8 cellular contexts compared by ENCODE assay signal in the genomic region with DNA sequence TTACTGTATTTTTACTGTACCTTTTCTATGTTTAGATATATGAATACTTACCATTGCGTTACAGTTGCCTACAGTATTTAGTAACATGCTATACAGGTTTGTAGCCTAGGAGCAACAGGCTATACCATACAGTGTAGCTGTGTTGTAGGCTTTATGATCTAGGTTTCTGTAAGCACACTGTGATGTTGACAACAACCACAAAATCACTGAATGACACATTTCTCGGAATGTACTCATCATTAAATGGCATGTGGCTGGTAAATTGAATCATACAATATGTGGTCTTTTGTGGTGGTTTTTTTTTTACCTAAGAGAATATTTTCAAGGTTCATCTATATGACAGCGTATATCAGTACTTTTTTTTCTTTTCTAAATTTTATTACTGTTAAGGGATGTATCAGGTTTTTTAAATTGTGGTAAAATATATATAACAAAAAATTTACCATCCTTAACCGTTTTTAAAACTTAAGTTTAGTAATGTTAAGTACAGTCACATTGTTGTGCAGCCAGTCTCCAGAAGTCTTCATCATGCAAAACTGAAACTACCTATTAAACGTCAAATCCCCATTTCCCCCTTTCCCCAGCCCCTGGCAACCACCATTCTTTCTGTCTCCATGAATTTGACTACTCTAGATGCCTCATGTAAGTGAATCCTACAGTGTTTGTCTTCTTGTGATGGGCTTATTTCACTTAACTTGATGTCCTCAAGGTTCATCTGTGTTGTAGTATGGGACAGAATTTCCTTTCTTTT. TPM values are rescaled to one million over a fixed set of nuclear protein-coding genes. Genes with fewer than 3 reads are reported as not detected.
DNase-seq lines count a peak whose midpoint lies in the region; ATAC-seq and TF ChIP-seq lines count a peak whose summit lies in the region.

No MANE protein-coding gene starts in this region.

- H3K4me3 ChIP-seq in GM23248 = no peak overlapping the region
- no peak overlapping the region for H3K4me3 ChIP-seq in GM23338

- no peak overlapping the region for H3K4me2 ChIP-seq in GM23248 (ENCODE audit: unreplicated experiment)
- H3K4me2 ChIP-seq in GM23338 = no peak overlapping the region

- H3K4me1 ChIP-seq in GM23248 (ENCODE audit: insufficient read depth) (peaks cover 9% of the 10 kb centered on the region), GM23338 (ENCODE audit: insufficient read depth) (no peaks in the 10 kb centered on the region)

- H3K4me1 Mint-ChIP-seq in T-cell (peaks cover 8 to 20% (median 14%) of the 10 kb centered on the region in 3 donors), GM23338 (no peaks in the 10 kb centered on the region)

- DNase-seq in GM04503 (ENCODE audit: low read depth) = peak; percentile 23
- DNase-seq in GM23248 = peak; percentile 74
- no peak for DNase-seq in T-cell
- DNase-seq in glomerular visceral epithelial cell (ENCODE audit: extremely low spot score) = peak; percentile 64
- DNase-seq in KBM-7 = no peak
- no peak for DNase-seq in NCI-H345 treated with DMSO at 0.1 percent for 48 hours (lab: John Stamatoyannopoulos, UW; ENCODE audit: unreplicated experiment)
- no peak for DNase-seq in GM23338 (ENCODE audit: low spot score)
- no peak for DNase-seq in NK-92 treated with Interleukin-12 subunit alpha and Interleukin-12 subunit beta, amount 100 ng/mL, for 24 hours (lab: John Stamatoyannopoulos, UW)

- H3K9ac ChIP-seq in GM23248 = no peak overlapping the region

- H3K9me2 ChIP-seq in GM23248 (ENCODE audit: insufficient read depth) = no peaks in the 10 kb centered on the region
- no peaks in the 10 kb centered on the region for H3K9me2 ChIP-seq in GM23338 (ENCODE audit: insufficient read depth)

- H3K36me3 ChIP-seq in GM23248 (ENCODE audit: low read depth) (peaks cover 21% of the 10 kb centered on the region), GM23338 (ENCODE audit: insufficient read depth) (no peaks in the 10 kb centered on the region; the same call in 1 of the 2 replicates)

- H3K27me3 ChIP-seq in GM23248 (replicated peaks; ENCODE audit: insufficient read depth) (no peaks in the 10 kb centered on the region), GM23338 (ENCODE audit: insufficient read depth) (no peaks in the 10 kb centered on the region)

- no peak overlapping the region for H3K4me3 Mint-ChIP-seq in T-cell
- no peak overlapping the region for H3K4me3 Mint-ChIP-seq in GM23338

- peak in 1 of 4 experiments; percentile 58 for ATAC-seq in T-cell (replicated peaks in 1 of 4)
- no peak for ATAC-seq in GM23338

- 70 to 71% methylated on average over 5 of the region's 5 CpGs for WGBS in GM23248 (ENCODE audit: low coverage in 1 of 2, low lambda C conversion rate in 2 of 2, missing lambda C conversion rate in 2 of 2), 2 experiments

- H3F3A ChIP-seq in GM23248 (ENCODE audit: insufficient read depth) = peaks cover 16% of the 10 kb centered on the region
- H3F3A ChIP-seq in GM23338 (replicated peaks; ENCODE audit: low read depth) = no peaks in the 10 kb centered on the region

- in situ Hi-C loops in GM23248 (cut with MboI) (no loop called here), KBM-7 (cut with MboI; ENCODE audit: low pct_unique_long_range_greater_than_20kb, low sequenced_read_pairs) (no loop called here)

- no peaks in the 10 kb centered on the region for H3K9me3 Mint-ChIP-seq in T-cell
- H3K9me3 Mint-ChIP-seq in GM23338 = no peaks in the 10 kb centered on the region

- peak overlapping the region; percentile 54 for H3K27ac ChIP-seq in GM23248
- H3K27ac ChIP-seq in GM23338 (ENCODE audit: low read depth) = no peak overlapping the region

- CTCF ChIA-PET in T-cell (lab: Charles Lee) = no interaction called here

- no peaks in the 10 kb centered on the region for H3K27me3 Mint-ChIP-seq in T-cell
- no peaks in the 10 kb centered on the region for H3K27me3 Mint-ChIP-seq in GM23338 (ENCODE audit: insufficient read depth, low read depth, poor library complexity)

- H3K79me2 ChIP-seq in GM23248 (ENCODE audit: insufficient read depth) (peaks cover 88% of the 10 kb centered on the region), GM23338 (replicated peaks; ENCODE audit: insufficient read depth) (peaks cover 41% of the 10 kb centered on the region)

- H4K20me1 ChIP-seq in GM23248 (ENCODE audit: insufficient read depth) (0 out of 2 replicates have a peak, but pooled peaks cover 3% of the 10 kb centered on the region), GM23338 (replicated peaks; ENCODE audit: insufficient read depth) (peaks cover 10% of the 10 kb centered on the region)

- POLR2A ChIA-PET in T-cell (lab: Charles Lee) = no interaction called here

- no peaks in the 10 kb centered on the region for H3K9me3 ChIP-seq in GM23248 (ENCODE audit: low read depth)

- H2AFZ ChIP-seq in GM23248 = no peak overlapping the region
- no peak overlapping the region for H2AFZ ChIP-seq in GM23338

- TF ChIP-seq CTCF in GM23338 (conservative IDR thresholded peaks at IDR 0.05; ENCODE audit: low read depth in 2 of 2) = no peak

- H3K36me3 Mint-ChIP-seq in T-cell = peaks cover 37% of the 10 kb centered on the region
- peaks cover 36% of the 10 kb centered on the region; the same call in 2 of the 3 replicates for H3K36me3 Mint-ChIP-seq in GM23338 (ENCODE audit: low read depth)

- H3K27ac Mint-ChIP-seq in T-cell (peak overlapping the region; percentile 20 to 60), GM23338 (no peak overlapping the region)

TF ChIP-seq in GM23338, 12 proteins besides CTCF, POLR2A, EP300 and RAD21 (continues in another document):
- TF ChIP-seq STAT1 (IDR thresholded peaks at IDR 0.05; ENCODE audit: unreplicated experiment) (no peak), JUNB (IDR thresholded peaks at IDR 0.05; ENCODE audit: unreplicated experiment) (no peak), CREB1 (CRISPR knock-in tag; IDR thresholded peaks at IDR 0.05; ENCODE audit: low read depth) (no peak), POLR2AphosphoS5 (IDR thresholded peaks at IDR 0.05; ENCODE audit: low read depth) (no peak), EZH2phosphoT487 (IDR thresholded peaks at IDR 0.05; ENCODE audit: unreplicated experiment) (no peak), EZH2 (IDR thresholded peaks at IDR 0.05; ENCODE audit: low read depth, unreplicated experiment) (no peak), ZNF114 (CRISPR knock-in tag; IDR thresholded peaks at IDR 0.05) (no peak), ZNF331 (CRISPR knock-in tag; IDR thresholded peaks at IDR 0.05; ENCODE audit: low read depth) (no peak)
- TF ChIP-seq, protein P1, sequence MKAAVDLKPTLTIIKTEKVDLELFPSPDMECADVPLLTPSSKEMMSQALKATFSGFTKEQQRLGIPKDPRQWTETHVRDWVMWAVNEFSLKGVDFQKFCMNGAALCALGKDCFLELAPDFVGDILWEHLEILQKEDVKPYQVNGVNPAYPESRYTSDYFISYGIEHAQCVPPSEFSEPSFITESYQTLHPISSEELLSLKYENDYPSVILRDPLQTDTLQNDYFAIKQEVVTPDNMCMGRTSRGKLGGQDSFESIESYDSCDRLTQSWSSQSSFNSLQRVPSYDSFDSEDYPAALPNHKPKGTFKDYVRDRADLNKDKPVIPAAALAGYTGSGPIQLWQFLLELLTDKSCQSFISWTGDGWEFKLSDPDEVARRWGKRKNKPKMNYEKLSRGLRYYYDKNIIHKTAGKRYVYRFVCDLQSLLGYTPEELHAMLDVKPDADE (IDR thresholded peaks at IDR 0.05) = no peak

RNA-seq across cellular contexts. Expression of gene BTAF1, which starts 21.5 kb away (rescaled TPM):
- total RNA-seq in GM23248 (2014; rRNA removed; shearing (Covaris generic)) = 29.2 and 38.4 TPM in 2 replicates
- polyA plus RNA-seq in GM23248 (2016; fragmentation: Nextera tagmentation; extraction: Ambion mirVana) (14.6 and 17.0 TPM in 2 replicates), GM23338 (2016; fragmentation: Nextera tagmentation; extraction: Ambion mirVana) (19.0 and 30.4 TPM in 2 replicates)
- total RNA-seq in T-cell = 10 to 100 TPM; 61.0 to 81.8 (median 66.5) TPM
- 47.3 and 55.7 TPM in 2 replicates for total RNA-seq in GM23338 (2014; rRNA removed; shearing (Covaris generic))

RNA-seq across cellular contexts. Expression of gene FGFBP3, which starts 35.8 kb away (rescaled TPM):
- total RNA-seq in GM23248 (2014; rRNA removed; shearing (Covaris generic)) = 0.13 and 0.32 TPM in 2 replicates
- polyA plus RNA-seq in GM23248 (2016; fragmentation: Nextera tagmentation; extraction: Ambion mirVana) (0.61 and 0.72 TPM in 2 replicates), GM23338 (2016; fragmentation: Nextera tagmentation; extraction: Ambion mirVana) (65.7 and 71.9 TPM in 2 replicates)
- 1 to 10 TPM in 4 of 5 donors, under 1 TPM in 1; 0.98 to 6.7 (median 5.9) TPM for total RNA-seq in T-cell
- 73.2 and 73.9 TPM in 2 replicates for total RNA-seq in GM23338 (2014; rRNA removed; shearing (Covaris generic))

Comparison
In these comparisons a context has a peak if more than half of its experiments do, and no peak if none do; other contexts are left out.
1. DNase-seq: peak in GM04503 (single experiment), GM23248 (single experiment) and glomerular visceral epithelial cell (single experiment); none in T-cell (0 of 34), KBM-7 (single experiment), NCI-H345 treated with DMSO at 0.1 percent for 48 hours (single experiment), GM23338 (single experiment) and NK-92 treated with Interleukin-12 subunit alpha and Interleukin-12 subunit beta, amount 100 ng/mL, for 24 hours (single experiment).